In the genomic region with DNA sequence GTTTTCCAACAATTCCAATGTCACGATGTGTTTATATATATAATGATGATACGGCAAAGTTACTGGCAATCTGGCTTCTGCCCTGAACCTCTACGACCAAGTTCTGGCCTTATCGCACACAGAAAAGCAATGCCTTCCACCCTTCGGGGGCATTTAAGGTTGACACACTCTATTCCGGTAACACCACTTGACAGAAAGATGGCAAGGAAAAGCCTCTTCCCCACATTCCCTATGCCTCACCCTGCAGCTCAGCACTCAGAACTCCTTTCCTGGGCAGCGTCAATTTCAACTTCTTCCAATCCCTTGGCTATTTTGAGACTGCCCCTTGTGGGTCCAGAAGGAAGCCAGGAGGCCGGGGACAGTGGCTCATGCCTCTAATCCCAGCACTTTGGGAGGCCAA, we compare ENCODE assay signal across 20 cellular contexts. TPM values are rescaled to one million over a fixed set of nuclear protein-coding genes. Genes with fewer than 3 reads are reported as not detected.
"Had no signal": no experiment of that assay in that cellular context is flagged by ENCODE, and none has a peak within 500 bp of the region (broad histone marks: within the 10 kb centered on the region; RNA-seq: fewer than 3 reads in every experiment).

No MANE protein-coding gene starts in this region.

- H3K9me3 ChIP-seq: thyroid gland had no signal

- DNase-seq: activated CD4-positive, alpha-beta memory T cell treated with anti-CD3 and anti-CD28 coated beads for 36 hours; activated CD4-positive, alpha-beta T cell treated with anti-CD3 and anti-CD28 coated beads for 1 hour; activated naive CD4-positive, alpha-beta T cell; activated T-cell treated with anti-CD3 and anti-CD28 coated beads for 4 hours; aorta; brain microvascular endothelial cell; erythroblast; head of caudate nucleus; immature natural killer cell; kidney glomerular epithelial cell; mesendoderm; naive thymus-derived CD8-positive, alpha-beta T cell; stimulated activated CD4-positive, alpha-beta T cell treated with anti-CD3 and anti-CD28 coated beads, Interleukin-12 subunit alpha, Interleukin-12 subunit beta, amount 100 ng/mL, for 4 hours; stimulated activated CD4-positive, alpha-beta T cell treated with anti-CD3 and anti-CD28 coated beads, Interleukin-1b, Interleukin-23, amount 100 ng/mL, for 48 hours; stimulated activated naive CD4-positive, alpha-beta T cell treated with Interleukin-2 at 50 U/mL for 16 hours; thyroid gland had no signal

- H3K36me3 Mint-ChIP-seq: activated CD4-positive, alpha-beta memory T cell treated with anti-CD3 and anti-CD28 coated beads for 36 hours; immature natural killer cell had no signal

- H3K27ac ChIP-seq: brain microvascular endothelial cell, coronary artery, parathyroid adenoma, thyroid gland had no signal

- H3K9me3 Mint-ChIP-seq: activated CD4-positive, alpha-beta memory T cell treated with anti-CD3 and anti-CD28 coated beads for 36 hours; activated T-helper 17 cell treated with anti-CD3 and anti-CD28 coated beads, Interleukin-2, amount 50 U/mL, for 72 hours; immature natural killer cell; T-helper 1 cell treated with Interleukin-12 subunit alpha and Interleukin-12 subunit beta and Interleukin-4 antibody, amounts not matched to agents 30 μg/mL and 1 μg/mL, for 36 hours had no signal

- H3K4me1 ChIP-seq: parathyroid adenoma, thyroid gland had no signal

- H3K4me3 ChIP-seq: coronary artery, thyroid gland had no signal

- H3K27ac Mint-ChIP-seq: activated CD4-positive, alpha-beta memory T cell treated with anti-CD3 and anti-CD28 coated beads for 36 hours; activated T-helper 17 cell treated with anti-CD3 and anti-CD28 coated beads, Interleukin-2, amount 50 U/mL, for 72 hours; immature natural killer cell; naive thymus-derived CD8-positive, alpha-beta T cell; T-helper 1 cell treated with Interleukin-12 subunit alpha and Interleukin-12 subunit beta and Interleukin-4 antibody, amounts not matched to agents 30 μg/mL and 1 μg/mL, for 36 hours had no signal

- ATAC-seq: activated T-helper 17 cell treated with anti-CD3 and anti-CD28 coated beads, Interleukin-2, amount 50 U/mL, for 72 hours; naive thymus-derived CD8-positive, alpha-beta T cell had no signal

- H3K4me3 Mint-ChIP-seq: activated CD4-positive, alpha-beta memory T cell treated with anti-CD3 and anti-CD28 coated beads for 36 hours; activated T-helper 17 cell treated with anti-CD3 and anti-CD28 coated beads, Interleukin-2, amount 50 U/mL, for 72 hours; immature natural killer cell; naive thymus-derived CD8-positive, alpha-beta T cell; T-helper 1 cell treated with Interleukin-12 subunit alpha and Interleukin-12 subunit beta and Interleukin-4 antibody, amounts not matched to agents 30 μg/mL and 1 μg/mL, for 36 hours had no signal

- H3K36me3 ChIP-seq: brain microvascular endothelial cell, thyroid gland had no signal

RNA-seq across cellular contexts. Expression of a gene that starts 2.5 kb away (rescaled TPM):
- total RNA-seq: activated CD4-positive, alpha-beta memory T cell treated with anti-CD3 and anti-CD28 coated beads for 36 hours; activated T-helper 17 cell treated with anti-CD3 and anti-CD28 coated beads, Interleukin-2, amount 50 U/mL, for 72 hours; naive thymus-derived CD8-positive, alpha-beta T cell had no signal
- polyA plus RNA-seq: aorta had no signal
